13 cellular contexts compared by ENCODE assay signal in the genomic region with DNA sequence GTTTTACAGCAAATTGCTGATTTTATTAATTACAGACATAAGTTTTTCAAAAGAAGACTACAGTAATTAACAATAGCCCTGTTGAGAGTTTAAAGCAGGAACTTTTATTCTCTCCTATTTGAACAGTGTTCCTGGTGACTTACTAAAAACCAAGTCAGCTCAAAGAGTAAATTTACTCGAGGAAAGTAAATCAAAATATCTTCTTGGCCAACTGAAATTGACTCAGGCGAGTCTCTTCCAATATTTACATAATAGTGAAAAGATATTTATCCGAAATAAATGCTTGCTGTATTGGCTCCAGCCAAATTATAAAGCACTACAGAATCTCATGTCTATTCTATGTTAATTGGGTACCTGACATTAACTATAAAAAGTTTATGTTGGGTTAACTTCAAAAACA. TPM values are rescaled to one million over a fixed set of nuclear protein-coding genes. Genes with fewer than 3 reads are reported as not detected.
DNase-seq lines count a peak whose midpoint lies in the region; ATAC-seq and TF ChIP-seq lines count a peak whose summit lies in the region.
"Had no signal": no experiment of that assay in that cellular context is flagged by ENCODE, and none has a peak within 500 bp of the region (broad histone marks: within the 10 kb centered on the region; RNA-seq: fewer than 3 reads in every experiment).

No MANE protein-coding gene starts in this region.

- no peaks in the 10 kb centered on the region for H3K9me2 ChIP-seq in PC-9 (ENCODE audit: insufficient read depth)

- POLR2A ChIA-PET in PC-9 (lab: Charles Lee; ENCODE audit: unreplicated experiment), result interaction anchor here (0.6 kb wide), 1 partner anchor 20 kb away, joined by 3 read pairs; no protein-coding TSS in a partner anchor

- ATAC-seq in right cardiac atrium, result no peak
- ATAC-seq in HG02938 (IDR thresholded peaks at IDR 0.05; ENCODE audit: unreplicated experiment), result no peak
- ATAC-seq: activated naive CD8-positive, alpha-beta T cell treated with anti-CD3 and anti-CD28 coated beads, Interleukin-2, amount 50 U/mL, for 24 hours; naive thymus-derived CD4-positive, alpha-beta T cell had no signal

- no peak overlapping the region for H3K4me2 ChIP-seq in parathyroid adenoma (ENCODE audit: low read length)
- no peak overlapping the region for H3K4me2 ChIP-seq in PC-9

- no peak overlapping the region for H3K9ac ChIP-seq in parathyroid adenoma

- H3K4me1 ChIP-seq in right atrium auricular region (peaks cover 0 to 88% of the 10 kb centered on the region in 2 donors), right cardiac atrium (ENCODE audit: control insufficient read depth, insufficient read depth, low read length) (peaks cover 32% of the 10 kb centered on the region), esophagus muscularis mucosa (peaks cover 70 to 78% (median 75%) of the 10 kb centered on the region in 4 donors), parathyroid adenoma (no peaks in the 10 kb centered on the region), uterus (no peaks in the 10 kb centered on the region), PC-9 (replicated peaks; ENCODE audit: insufficient read depth) (0 out of 2 replicates have a peak, but pooled peaks cover 6% of the 10 kb centered on the region)

- BruUV-seq in PC-9 (replicated peaks; lab: Mats Ljungman, UMichigan), result no TSS peak

- TF ChIP-seq POLR2A in esophagus muscularis mucosa (IDR thresholded peaks at IDR 0.05; ENCODE audit: low read depth) (no peak), uterus (IDR thresholded peaks at IDR 0.05) (no peak)

- intact Hi-C loops in right cardiac atrium (cut with DNase I) (no loop called here), esophagus muscularis mucosa (cut with DNase I) (no loop called here), uterus (cut with DNase I; ENCODE audit: low total_unique reads) (no loop called here), PC-9 (cut with micrococcal nuclease; ENCODE audit: unreplicated experiment) (no loop called here)

- H3K9me3 ChIP-seq in right atrium auricular region (no peaks in the 10 kb centered on the region), right cardiac atrium (ENCODE audit: control insufficient read depth, low read length) (no peaks in the 10 kb centered on the region), esophagus muscularis mucosa (no peaks in the 10 kb centered on the region), parathyroid adenoma (ENCODE audit: control insufficient read depth, low read length) (no peaks in the 10 kb centered on the region), uterus (no peaks in the 10 kb centered on the region), PC-9 (ENCODE audit: insufficient read depth, low read depth) (no peaks in the 10 kb centered on the region)

- WGBS in right cardiac atrium, result 48% methylated on average over 3 of the region's 3 CpGs
- WGBS in esophagus muscularis mucosa, result 35% methylated on average over 3 of the region's 3 CpGs

- H3K36me3 ChIP-seq in right atrium auricular region (no peaks in the 10 kb centered on the region), esophagus muscularis mucosa (no peaks in the 10 kb centered on the region), parathyroid adenoma (ENCODE audit: control insufficient read depth, insufficient read depth, low read length) (no peaks in the 10 kb centered on the region), uterus (no peaks in the 10 kb centered on the region), PC-9 (ENCODE audit: low read depth) (no peaks in the 10 kb centered on the region)

- no peak overlapping the region for H2AFZ ChIP-seq in parathyroid adenoma
- no peak overlapping the region for H2AFZ ChIP-seq in PC-9

- TF ChIP-seq CTCF in right atrium auricular region (IDR thresholded peaks at IDR 0.05) (no peak), esophagus muscularis mucosa (IDR thresholded peaks at IDR 0.05) (no peak), parathyroid adenoma (IDR thresholded peaks at IDR 0.05) (no peak), uterus (IDR thresholded peaks at IDR 0.05) (no peak), PC-9 (conservative IDR thresholded peaks at IDR 0.05) (no peak)

- H3K79me2 ChIP-seq in parathyroid adenoma (peaks cover 10% of the 10 kb centered on the region), PC-9 (ENCODE audit: low read depth) (peaks cover 77% of the 10 kb centered on the region)

- peaks cover 11% of the 10 kb centered on the region; the same call in 1 of the 2 replicates for H3F3A ChIP-seq in PC-9 (ENCODE audit: insufficient read depth, low read depth)

- H3K27me3 ChIP-seq in right atrium auricular region (no peaks in the 10 kb centered on the region), right cardiac atrium (ENCODE audit: control insufficient read depth, insufficient read depth) (no peaks in the 10 kb centered on the region), esophagus muscularis mucosa (no peaks in the 10 kb centered on the region), parathyroid adenoma (ENCODE audit: control insufficient read depth, insufficient read depth, low read length) (no peaks in the 10 kb centered on the region), uterus (no peaks in the 10 kb centered on the region), PC-9 (ENCODE audit: insufficient read depth, low read depth) (no peaks in the 10 kb centered on the region)

- CTCF ChIA-PET in PC-9 (lab: Charles Lee), result no interaction called here

- no peaks in the 10 kb centered on the region for H4K20me1 ChIP-seq in PC-9 (ENCODE audit: insufficient read depth)

- no peak overlapping the region for H3K4me3 ChIP-seq in right atrium auricular region
- H3K4me3 ChIP-seq in right cardiac atrium (ENCODE audit: low read length), result no peak overlapping the region
- H3K4me3 ChIP-seq in esophagus muscularis mucosa, result no peak overlapping the region
- H3K4me3 ChIP-seq in parathyroid adenoma (ENCODE audit: low read depth, low read length), result no peak overlapping the region
- no peak overlapping the region for H3K4me3 ChIP-seq in uterus
- H3K4me3 ChIP-seq in PC-9, result no peak overlapping the region

- H3K27ac ChIP-seq in right atrium auricular region (peak overlapping the region; percentile 50 to 54), right cardiac atrium (ENCODE audit: low read length) (no peak overlapping the region), esophagus muscularis mucosa (replicated peaks in 1 of 4) (peak overlapping the region in 3 of 4 donors; percentile 24 to 56 (median 43)), parathyroid adenoma (peak overlapping the region; percentile 37), uterus (peak overlapping the region; percentile 46 to 49), PC-9 (no peak overlapping the region)

- no peak for TF ChIP-seq EP300 in esophagus muscularis mucosa (IDR thresholded peaks at IDR 0.05)

- no peak for DNase-seq in right atrium auricular region (ENCODE audit: low spot score)
- no peak for DNase-seq in right cardiac atrium
- no peak for DNase-seq in esophagus muscularis mucosa (ENCODE audit: extremely low spot score)
- no peak for DNase-seq in uterus
- no peak for DNase-seq in SKM-1 (lab: John Stamatoyannopoulos, UW; ENCODE audit: unreplicated experiment)
- no peak for DNase-seq in PC-9
- DNase-seq: activated naive CD8-positive, alpha-beta T cell treated with anti-CD3 and anti-CD28 coated beads, Interleukin-2, amount 50 U/mL, for 24 hours; KBM-7; naive thymus-derived CD4-positive, alpha-beta T cell; NCI-H1694; NCI-H524 had no signal

RNA-seq across cellular contexts. Expression of a gene that starts 13.2 kb away (rescaled TPM):
- total RNA-seq in right atrium auricular region (10 to 100 TPM; 27.2 to 34.0 TPM), right cardiac atrium (10 to 100 TPM; 27.2 to 40.2 (median 32.0) TPM), esophagus muscularis mucosa (10 to 100 TPM; 32.0 to 64.6 (median 50.2) TPM), uterus (10 to 100 TPM; 14.6 to 47.4 (median 22.8) TPM), PC-9 (2021) (78.8 and 84.4 TPM in 2 replicates)
- polyA plus RNA-seq in right cardiac atrium, result 23.5 TPM

Comparison
In these comparisons a context has a peak if more than half of its experiments do, and no peak if none do; other contexts are left out.
1. H3K27ac ChIP-seq: peak in right atrium auricular region (2 of 2), esophagus muscularis mucosa (3 of 4), parathyroid adenoma (single experiment) and uterus (2 of 2); none in right cardiac atrium (single experiment) and PC-9 (single experiment).